Comparison of ENCODE assay signal across 9 cellular contexts in genomic region chr10:14560794-14561765, GRCh38.
DNase-seq lines count a peak whose midpoint lies in the region; ATAC-seq, FAIRE-seq and TF ChIP-seq lines count a peak whose summit lies in the region.
"Had no signal": no experiment of that assay in that cellular context is flagged by ENCODE, and none has a peak within 500 bp of the region (broad histone marks: within the 10 kb centered on the region; RNA-seq: fewer than 3 reads in every experiment).

No MANE protein-coding gene starts in this region.

- H3K27ac ChIP-seq in OCI-LY1 (ENCODE audit: low read depth, low read length, poor library complexity, severe bottlenecking): peak overlapping the region; percentile 80
- H3K27ac ChIP-seq in caudate nucleus (ENCODE audit: low read depth, low read length): peak overlapping the region; percentile 79
- H3K27ac ChIP-seq in SK-N-SH (ENCODE audit: low read depth in 2 of 2, low read length in 1 of 2): no peak overlapping the region

- H3K9me3 ChIP-seq in OCI-LY1 (ENCODE audit: low read length) (no peaks in the 10 kb centered on the region), SK-N-SH (no peaks in the 10 kb centered on the region)

- no peak for DNase-seq in GM12891 (ENCODE audit: insufficient read length, low spot score)
- peak in 26 of 61 donors; percentile 11 to 74 (median 34) for DNase-seq in caudate nucleus (lab: John Stamatoyannopoulos, UW)
- peak in 30 of 56 donors; percentile 11 to 64 (median 40) for DNase-seq in nucleus accumbens (lab: John Stamatoyannopoulos, UW)
- DNase-seq in hepatic stellate cell (ENCODE audit: low spot score): no peak
- no peak for DNase-seq in SK-N-SH
- DNase-seq in AG08395 (ENCODE audit: low spot score): no peak
- DNase-seq: effector CD8-positive, alpha-beta T cell had no signal

- H3F3A ChIP-seq in OCI-LY1 (ENCODE audit: insufficient read depth, low read length) (no peaks in the 10 kb centered on the region), SK-N-SH (replicated peaks; ENCODE audit: insufficient read depth) (no peaks in the 10 kb centered on the region)

- TF ChIP-seq EP300 in SK-N-SH (IDR thresholded peaks at IDR 0.05; ENCODE audit: borderline replicate concordance in 1 of 2, low read depth in 1 of 2, low read length in 1 of 2): no peak

- peaks cover 19% of the 10 kb centered on the region for H3K36me3 ChIP-seq in OCI-LY1 (ENCODE audit: insufficient read depth, low read length)
- no peaks in the 10 kb centered on the region for H3K36me3 ChIP-seq in SK-N-SH (replicated peaks in 1 of 2; ENCODE audit: control insufficient read depth in 1 of 2, insufficient read depth in 2 of 2, low read length in 1 of 2)

- TF ChIP-seq POLR2A in GM12891 (IDR thresholded peaks at IDR 0.05; ENCODE audit: low read depth, low read length): no peak

- H3K9ac ChIP-seq in OCI-LY1 (ENCODE audit: low read length): peak overlapping the region; percentile 6; the same call in 1 of the 2 replicates
- H3K9ac ChIP-seq in SK-N-SH: no peak overlapping the region

- CTCF ChIA-PET in SK-N-SH (lab: Yijun Ruan, JAX): interaction anchor here (1.6 kb wide), 1 partner anchor 18 kb away, joined by 4 read pairs; no protein-coding TSS in a partner anchor

- H3K4me3 ChIP-seq in OCI-LY1 (ENCODE audit: low read depth, low read length, poor library complexity, severe bottlenecking) (peak overlapping the region; percentile 17), SK-N-SH (ENCODE audit: low read depth in 2 of 2, low read length in 1 of 2) (no peak overlapping the region)

- H2AFZ ChIP-seq in OCI-LY1 (ENCODE audit: low read length): no peak overlapping the region
- no peak overlapping the region for H2AFZ ChIP-seq in SK-N-SH (ENCODE audit: low read depth)

- H3K79me2 ChIP-seq in OCI-LY1 (ENCODE audit: insufficient read depth, low read length) (peaks cover 100% of the 10 kb centered on the region), SK-N-SH (ENCODE audit: insufficient read depth) (no peaks in the 10 kb centered on the region)

- H3K4me1 ChIP-seq in OCI-LY1 (ENCODE audit: insufficient read depth, low read length, severe bottlenecking): peaks cover 100% of the 10 kb centered on the region
- H3K4me1 ChIP-seq in SK-N-SH (ENCODE audit: control insufficient read depth in 1 of 2, insufficient read depth in 2 of 2, low read depth in 1 of 2, low read length in 1 of 2): no peaks in the 10 kb centered on the region; a peak in 2 of 4 replicates

- TF ChIP-seq CTCF in OCI-LY1 (IDR thresholded peaks at IDR 0.05; ENCODE audit: low read length): no peak
- TF ChIP-seq CTCF in SK-N-SH (IDR thresholded peaks at IDR 0.05): no peak

- H4K20me1 ChIP-seq in OCI-LY1 (ENCODE audit: insufficient read depth, low read length) (no peaks in the 10 kb centered on the region), SK-N-SH (ENCODE audit: insufficient read depth) (no peaks in the 10 kb centered on the region)

- TF ChIP-seq RAD21 in SK-N-SH (IDR thresholded peaks at IDR 0.05; ENCODE audit: low read length): no peak

- WGBS in SK-N-SH (ENCODE audit: low lambda C conversion rate): 84% methylated on average over 15 of the region's 15 CpGs

- H3K27me3 ChIP-seq in OCI-LY1 (ENCODE audit: insufficient read depth, low read length) (no peaks in the 10 kb centered on the region), SK-N-SH (ENCODE audit: insufficient read depth) (no peaks in the 10 kb centered on the region)

- H3K4me2 ChIP-seq in OCI-LY1 (ENCODE audit: low read length) (peak overlapping the region; percentile 77), SK-N-SH (no peak overlapping the region)

- POLR2A ChIA-PET in SK-N-SH (lab: Yijun Ruan, JAX): no interaction called here

- no peak for ATAC-seq in GM18868 (IDR thresholded peaks at IDR 0.05; ENCODE audit: unreplicated experiment)

- H3K9me2 ChIP-seq in OCI-LY1 (ENCODE audit: low read depth, low read length) (no peaks in the 10 kb centered on the region), SK-N-SH (no peaks in the 10 kb centered on the region)

- FAIRE-seq in GM12891 (lab: Jason Lieb, UNC): no peak

TF ChIP-seq in GM12891, 5 proteins besides CTCF, POLR2A, EP300 and RAD21:
- TF ChIP-seq TAF1 (IDR thresholded peaks at IDR 0.05; ENCODE audit: low read depth, low read length): no peak
- peak; percentile 57; the same call in 1 of the 2 replicates for TF ChIP-seq POLR2AphosphoS5 (IDR thresholded peaks at IDR 0.05; ENCODE audit: low read depth, low read length)

TF ChIP-seq in SK-N-SH, 30 proteins besides CTCF, POLR2A, EP300 and RAD21:
- no peak for TF ChIP-seq TEAD4 (IDR thresholded peaks at IDR 0.05; ENCODE audit: borderline replicate concordance, insufficient read depth)
- no peak for TF ChIP-seq MXI1 (IDR thresholded peaks at IDR 0.05; ENCODE audit: low read depth, low read length)
- TF ChIP-seq EZH2phosphoT487 (IDR thresholded peaks at IDR 0.05; ENCODE audit: borderline replicate concordance, low read depth): no peak
- TF ChIP-seq YY1 (IDR thresholded peaks at IDR 0.05; ENCODE audit: low read depth): no peak
TF ChIP-seq in SK-N-SH: peak in this region for 0.

Comparison
In these comparisons a context has a peak if more than half of its experiments do, and no peak if none do; other contexts are left out.
1. DNase-seq: peak in nucleus accumbens (30 of 56); none in GM12891 (single experiment), hepatic stellate cell (single experiment), SK-N-SH (single experiment) and AG08395 (single experiment).
2. H3K27ac ChIP-seq: peak in OCI-LY1 (single experiment) and caudate nucleus (single experiment); none in SK-N-SH (0 of 2).